20 cellular contexts compared by ENCODE assay signal in the genomic region with DNA sequence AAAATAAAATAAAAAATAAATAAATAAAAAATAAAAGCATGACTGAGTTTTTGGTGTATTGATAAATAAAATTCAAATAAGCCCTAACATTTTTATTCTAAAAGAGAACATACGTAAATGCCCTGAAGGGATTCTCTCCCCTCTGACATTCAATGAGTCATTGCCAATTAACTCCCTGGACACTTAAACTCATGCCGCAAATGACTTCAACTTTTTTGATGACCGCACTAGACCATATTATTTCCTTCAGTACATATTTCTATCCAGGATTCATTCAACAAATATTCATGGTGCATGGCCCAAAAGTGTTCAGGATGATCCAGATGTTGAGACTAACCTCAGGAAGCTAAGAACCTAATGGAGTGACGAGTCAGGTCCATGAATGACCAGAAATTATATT.
"Had no signal": no experiment of that assay in that cellular context is flagged by ENCODE, and none has a peak within 500 bp of the region (broad histone marks: within the 10 kb centered on the region; RNA-seq: fewer than 3 reads in every experiment).

No MANE protein-coding gene starts in this region.

- H3K4me3 Mint-ChIP-seq: activated B cell treated with CpG ODN at 0.5 μM for 24 hours; activated CD8-positive, alpha-beta memory T cell treated with anti-CD3 and anti-CD28 coated beads, Interleukin-2, amount 10 ng/mL, durations not matched to agents 7 days and 5 days; activated CD8-positive, alpha-beta T cell treated with anti-CD3 and anti-CD28 coated beads, Interleukin-2, amount 10 ng/mL, durations not matched to agents 7 days and 5 days; natural killer cell treated with Interleukin-12 subunit alpha and Interleukin-12 subunit beta and Interleukin-15 and Interleukin-18, amount 100 ng/mL, for 72 hours had no signal

- H3K27ac ChIP-seq: lower lobe of right lung, testis, transverse colon had no signal

- DNase-seq: activated B cell treated with CpG ODN at 0.5 μM for 24 hours; activated CD4-positive, alpha-beta T cell treated with anti-CD3 and anti-CD28 coated beads, Interleukin-2, amount 50 U/mL, for 1 hour; activated CD8-positive, alpha-beta memory T cell treated with anti-CD3 and anti-CD28 coated beads, Interleukin-2, amount 10 ng/mL, durations not matched to agents 7 days and 5 days; activated CD8-positive, alpha-beta T cell treated with anti-CD3 and anti-CD28 coated beads, Interleukin-2, amount 10 ng/mL, durations not matched to agents 7 days and 5 days; activated naive CD4-positive, alpha-beta T cell; activated T-cell treated with anti-CD3 and anti-CD28 coated beads, Interleukin-2, amount 50 U/mL, for 48 hours; dermis blood vessel endothelial cell; effector CD8-positive, alpha-beta T cell; kidney glomerular epithelial cell; lower lobe of right lung; mucosa of descending colon; right cardiac atrium; stimulated activated CD4-positive, alpha-beta T cell treated with anti-CD3 and anti-CD28 coated beads, Interleukin-4, amount 100 ng/mL, for 1 hour; stimulated activated naive CD8-positive, alpha-beta T cell treated with anti-CD3 and anti-CD28 coated beads, Interleukin-15, Interleukin-2, amounts not matched to agents 100 U/mL and 50 U/mL, for 24 hours; T-helper 2 cell; testis; transverse colon had no signal

- H3K27me3 ChIP-seq: testis, transverse colon had no signal

- H3K36me3 Mint-ChIP-seq: activated CD8-positive, alpha-beta memory T cell treated with anti-CD3 and anti-CD28 coated beads, Interleukin-2, amount 10 ng/mL, durations not matched to agents 7 days and 5 days; activated naive CD4-positive, alpha-beta T cell treated with anti-CD3 and anti-CD28 coated beads, Interleukin-2, amount 50 U/mL, for 72 hours; natural killer cell treated with Interleukin-12 subunit alpha and Interleukin-12 subunit beta and Interleukin-15 and Interleukin-18, amount 100 ng/mL, for 72 hours had no signal

- ATAC-seq: activated CD8-positive, alpha-beta memory T cell treated with anti-CD3 and anti-CD28 coated beads, Interleukin-2, amount 10 ng/mL, durations not matched to agents 7 days and 5 days; activated CD8-positive, alpha-beta T cell treated with anti-CD3 and anti-CD28 coated beads, Interleukin-2, amount 10 ng/mL, durations not matched to agents 7 days and 5 days; activated naive CD4-positive, alpha-beta T cell treated with anti-CD3 and anti-CD28 coated beads, Interleukin-2, amount 50 U/mL, for 72 hours; left lobe of liver; lower lobe of right lung; natural killer cell treated with Interleukin-12 subunit alpha and Interleukin-12 subunit beta and Interleukin-15 and Interleukin-18, amount 100 ng/mL, for 72 hours; right cardiac atrium; stimulated activated naive CD8-positive, alpha-beta T cell treated with anti-CD3 and anti-CD28 coated beads, Interleukin-15, Interleukin-2, amounts not matched to agents 100 U/mL and 50 U/mL, for 24 hours had no signal

- H3K27me3 Mint-ChIP-seq: activated B cell treated with CpG ODN at 0.5 μM for 24 hours; activated CD8-positive, alpha-beta memory T cell treated with anti-CD3 and anti-CD28 coated beads, Interleukin-2, amount 10 ng/mL, durations not matched to agents 7 days and 5 days had no signal

- H3K36me3 ChIP-seq: lower lobe of right lung, transverse colon had no signal

- H3K4me1 ChIP-seq: lower lobe of right lung, transverse colon had no signal

- H3K4me1 Mint-ChIP-seq: activated B cell treated with CpG ODN at 0.5 μM for 24 hours; activated CD8-positive, alpha-beta memory T cell treated with anti-CD3 and anti-CD28 coated beads, Interleukin-2, amount 10 ng/mL, durations not matched to agents 7 days and 5 days had no signal

- H3K27ac Mint-ChIP-seq: activated B cell treated with CpG ODN at 0.5 μM for 24 hours; activated CD8-positive, alpha-beta memory T cell treated with anti-CD3 and anti-CD28 coated beads, Interleukin-2, amount 10 ng/mL, durations not matched to agents 7 days and 5 days; activated CD8-positive, alpha-beta T cell treated with anti-CD3 and anti-CD28 coated beads, Interleukin-2, amount 10 ng/mL, durations not matched to agents 7 days and 5 days; activated naive CD4-positive, alpha-beta T cell treated with anti-CD3 and anti-CD28 coated beads, Interleukin-2, amount 50 U/mL, for 72 hours; natural killer cell treated with Interleukin-12 subunit alpha and Interleukin-12 subunit beta and Interleukin-15 and Interleukin-18, amount 100 ng/mL, for 72 hours had no signal

- H3K4me3 ChIP-seq: lower lobe of right lung, mucosa of descending colon, testis, transverse colon had no signal

- H3K9me3 ChIP-seq: lower lobe of right lung, mucosa of descending colon, testis, transverse colon had no signal

- H3K9me3 Mint-ChIP-seq: activated B cell treated with CpG ODN at 0.5 μM for 24 hours had no signal
